Comparison of ENCODE assay signal across 18 cellular contexts in the genomic region with DNA sequence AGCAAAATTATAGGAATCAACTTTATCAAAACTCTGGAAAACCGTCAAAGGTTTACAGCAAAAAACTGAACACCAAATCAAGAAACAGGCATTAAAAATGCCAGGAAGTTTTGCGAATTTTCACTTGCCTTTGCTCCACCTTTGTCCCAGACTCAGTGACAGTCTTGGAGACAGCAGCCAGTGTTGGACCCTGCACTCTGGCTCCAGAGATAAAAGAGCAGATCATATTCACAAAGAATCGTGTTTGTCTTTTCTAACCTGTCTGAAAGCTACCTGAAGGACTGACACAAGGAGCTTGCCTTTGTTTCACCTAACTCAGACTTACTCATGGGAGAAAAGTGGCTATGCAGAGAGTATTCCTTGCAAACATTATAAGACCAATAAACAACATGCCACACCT.
DNase-seq lines count a peak whose midpoint lies in the region; ATAC-seq and TF ChIP-seq lines count a peak whose summit lies in the region.
"Had no signal": no experiment of that assay in that cellular context is flagged by ENCODE, and none has a peak within 500 bp of the region (broad histone marks: within the 10 kb centered on the region; RNA-seq: fewer than 3 reads in every experiment).

No MANE protein-coding gene starts in this region.

- H3K27me3 ChIP-seq in DND-41 (ENCODE audit: insufficient read depth, low read length, poor library complexity) (no peaks in the 10 kb centered on the region), transverse colon (no peaks in the 10 kb centered on the region)

- H3K9me2 ChIP-seq in OCI-LY7 (ENCODE audit: insufficient read depth, low read length): no peaks in the 10 kb centered on the region

- H4K20me1 ChIP-seq in DND-41 (ENCODE audit: insufficient read depth, low read length): no peaks in the 10 kb centered on the region
- no peaks in the 10 kb centered on the region for H4K20me1 ChIP-seq in OCI-LY7 (ENCODE audit: insufficient read depth, low read length)

- H3K4me2 ChIP-seq in DND-41 (ENCODE audit: insufficient read depth, low read length) (no peak overlapping the region), OCI-LY7 (ENCODE audit: low read length) (no peak overlapping the region)

- H3K4me3 ChIP-seq in DND-41 (ENCODE audit: low read depth in 1 of 2, low read length in 2 of 2): no peak overlapping the region
- H3K4me3 ChIP-seq in OCI-LY7 (ENCODE audit: low read depth, low read length, poor library complexity, severe bottlenecking): no peak overlapping the region
- H3K4me3 ChIP-seq in transverse colon: no peak overlapping the region

- POLR2A ChIA-PET in OCI-LY7 (lab: Charles Lee): interaction anchor here (0.6 to 1.2 kb wide), 3 partner anchors 25 to 64 kb away, joined by 3 read pairs; no protein-coding TSS in a partner anchor

- H3K27ac ChIP-seq in DND-41 (ENCODE audit: low read length): peak overlapping the region; percentile 21; the same call in 1 of the 2 replicates
- H3K27ac ChIP-seq in OCI-LY7 (ENCODE audit: low read depth, low read length, poor library complexity, severe bottlenecking): no peak overlapping the region
- peak overlapping the region in 3 of 4 donors; percentile 44 to 57 (median 52) for H3K27ac ChIP-seq in transverse colon
- H3K27ac ChIP-seq: HL-60 had no signal

- no peak for TF ChIP-seq CTCF in DND-41 (IDR thresholded peaks at IDR 0.05; ENCODE audit: borderline replicate concordance, extremely low read depth, low read length, poor library complexity, severe bottlenecking)
- TF ChIP-seq CTCF in OCI-LY7 (conservative IDR thresholded peaks at IDR 0.05; ENCODE audit: low read length): no peak
- TF ChIP-seq CTCF in transverse colon (IDR thresholded peaks at IDR 0.05): no peak

- DNase-seq in DND-41 (no peak), OCI-LY7 (ENCODE audit: low spot score) (no peak), left colon (no peak), transverse colon (no peak), GM19240 (ENCODE audit: insufficient read length, low spot score) (no peak)
- DNase-seq in activated CD4-positive, alpha-beta T cell treated with anti-CD3 and anti-CD28 coated beads, Interleukin-2, amount 50 U/mL, for 4 hours: no peak
- DNase-seq: 8988T; ACHN; C1 segment of cervical spinal cord; Calu3; CD4-positive, alpha-beta T cell; DMS 273 treated with DMSO at 0.1 percent for 48 hours; DMS79; GDM1; IMR-90; KG1 had no signal

- H2AFZ ChIP-seq in DND-41 (ENCODE audit: low read depth, low read length): peak overlapping the region; percentile 50
- peak overlapping the region; percentile 47 for H2AFZ ChIP-seq in OCI-LY7 (ENCODE audit: low read length)

- 80 to 86% methylated on average over 3 of the region's 3 CpGs for WGBS in transverse colon (ENCODE audit: low coverage in 1 of 2), 2 donors

- no peak for TF ChIP-seq POLR2A in transverse colon (IDR thresholded peaks at IDR 0.05)

- H3K9me3 ChIP-seq in DND-41 (ENCODE audit: insufficient read depth, low read length, severe bottlenecking) (no peaks in the 10 kb centered on the region), OCI-LY7 (ENCODE audit: low read length) (no peaks in the 10 kb centered on the region), transverse colon (no peaks in the 10 kb centered on the region)

- H3K4me1 ChIP-seq in DND-41 (ENCODE audit: insufficient read depth, low read length) (peaks cover 12% of the 10 kb centered on the region), OCI-LY7 (ENCODE audit: insufficient read depth, low read length, poor library complexity, severe bottlenecking) (peaks cover 3% of the 10 kb centered on the region), transverse colon (peaks cover 0 to 11% (median 2%) of the 10 kb centered on the region in 4 donors)

- H3K79me2 ChIP-seq in DND-41 (ENCODE audit: insufficient read depth, low read length) (no peaks in the 10 kb centered on the region), OCI-LY7 (ENCODE audit: insufficient read depth, low read depth, low read length) (no peaks in the 10 kb centered on the region)

- no TSS peak for BruUV-seq in OCI-LY7 (replicated peaks; lab: Mats Ljungman, UMichigan)

- in situ Hi-C loops in transverse colon (cut with MboI; ENCODE audit: low pct_ligation_motif_present in 1 of 4, low pct_unique_long_range_greater_than_20kb in 1 of 4, low sequenced_read_pairs in 3 of 4): no loop called here

- no peak for TF ChIP-seq EP300 in transverse colon (IDR thresholded peaks at IDR 0.05; ENCODE audit: low read depth)

- intact Hi-C loops in OCI-LY7 (cut with micrococcal nuclease; ENCODE audit: unreplicated experiment): no loop called here
- intact Hi-C loops in left colon (cut with DNase I, micrococcal nuclease): no loop called here
- intact Hi-C loops in transverse colon (cut with DNase I; ENCODE audit: low total_unique reads): loop anchor here (10.0 kb wide), 1 partner anchor 320 kb away; no protein-coding TSS in a partner anchor

- H3K36me3 ChIP-seq in DND-41 (ENCODE audit: insufficient read depth, low read length) (no peaks in the 10 kb centered on the region), OCI-LY7 (ENCODE audit: insufficient read depth, low read length) (no peaks in the 10 kb centered on the region), transverse colon (no peaks in the 10 kb centered on the region)

- H3K9ac ChIP-seq in DND-41 (ENCODE audit: low read depth, low read length): no peak overlapping the region

- no peak for ATAC-seq in DND-41 (ENCODE audit: insufficient read depth, low read depth)
- peak; percentile 85 for ATAC-seq in left colon
- ATAC-seq in GM18873 (IDR thresholded peaks at IDR 0.05; ENCODE audit: low FRiP score, unreplicated experiment): no peak

- CTCF ChIA-PET in OCI-LY7 (lab: Charles Lee; ENCODE audit: unreplicated experiment): no interaction called here
